ENCODE assay signal across 12 cellular contexts in genomic region chr15:84924821-84925593, GRCh38. TPM values are rescaled to one million over a fixed set of nuclear protein-coding genes. Genes with fewer than 3 reads are reported as not detected.
DNase-seq lines count a peak whose midpoint lies in the region; ATAC-seq, FAIRE-seq and TF ChIP-seq lines count a peak whose summit lies in the region.
"Not testable (repeated sequence)": the region's sequence is repeated elsewhere in the genome, so short reads cannot be mapped to it uniquely, and the experiment has no call there.
"Had no signal": no experiment of that assay in that cellular context is flagged by ENCODE, and none has a peak within 500 bp of the region (broad histone marks: within the 10 kb centered on the region; RNA-seq: fewer than 3 reads in every experiment).

No MANE protein-coding gene starts in this region.

- TF ChIP-seq POLR2A in HepG2 (IDR thresholded peaks at IDR 0.05; ENCODE audit: insufficient read depth in 1 of 2, low read depth in 2 of 2, low read length in 2 of 2); vagina (IDR thresholded peaks at IDR 0.05): not testable (repeated sequence)

- not testable (repeated sequence) for H3K9me3 ChIP-seq in HepG2 (ENCODE audit: low read length); trophoblast cell (ENCODE audit: insufficient read depth, low read depth, low read length); small intestine (ENCODE audit: control insufficient read depth, low read depth); vagina

- H2BK120ac ChIP-seq in trophoblast cell (ENCODE audit: insufficient read depth, low read length, poor library complexity) = not testable (repeated sequence)

- not testable (repeated sequence) for H2BK5ac ChIP-seq in trophoblast cell (ENCODE audit: low read depth, low read length, poor library complexity)

- 75% methylated on average over 17 of the region's 17 CpGs for WGBS in HepG2 (ENCODE audit: low lambda C conversion rate)
- WGBS in trophoblast cell (ENCODE audit: extremely low coverage, insufficient coverage, insufficient read length) = no CpG with 5 or more reads among the region's 17 CpGs
- WGBS in small intestine, 3 donors = 67 to 83% (median 68%) methylated on average over 16 to 17 of the region's 17 CpGs

- H3K36me3 ChIP-seq in HepG2 (replicated peaks in 1 of 2; ENCODE audit: control insufficient read depth in 1 of 2, insufficient read depth in 2 of 2, low read length in 2 of 2); trophoblast cell (ENCODE audit: control insufficient read depth in 1 of 2, insufficient read depth in 2 of 2, low read length in 2 of 2); small intestine (ENCODE audit: control insufficient read depth in 2 of 2, insufficient read depth in 2 of 2, low read length in 2 of 2); vagina: not testable (repeated sequence)

- ATAC-seq in Right ventricle myocardium superior (ENCODE audit: poor library complexity); HepG2: not testable (repeated sequence)

- H4K20me1 ChIP-seq in HepG2 (ENCODE audit: insufficient read depth, low read length) = not testable (repeated sequence)

- not testable (repeated sequence) for H3K9ac ChIP-seq in HepG2 (ENCODE audit: insufficient read depth, low read depth, low read length); trophoblast cell (ENCODE audit: low read length)

- H4K12ac ChIP-seq in trophoblast cell (ENCODE audit: low read depth, low read length) = not testable (repeated sequence)

- not testable (repeated sequence) for H4K8ac ChIP-seq in trophoblast cell (ENCODE audit: low read depth, low read length)

- DNase-seq in AG10803 (ENCODE audit: low read depth) (peak; percentile 64), choroid plexus epithelial cell (ENCODE audit: low read depth) (peak; percentile 57), Right ventricle myocardium superior (peak; percentile 73), trophoblast cell (peak; percentile 18 to 63), small intestine (peak; percentile 50)
- DNase-seq in RWPE1 (ENCODE audit: low spot score); HepG2 (ENCODE audit: low spot score); vagina (ENCODE audit: extremely low spot score in 2 of 2): not testable (repeated sequence)

- H3K4me1 ChIP-seq in HepG2 (ENCODE audit: insufficient read depth, low read length) (peaks cover 40% of the 10 kb centered on the region), trophoblast cell (ENCODE audit: control insufficient read depth in 1 of 2, insufficient read depth in 2 of 2, low read length in 2 of 2) (peaks cover 11 to 17% of the 10 kb centered on the region in 2 experiments), vagina (peaks cover 21% of the 10 kb centered on the region)
- H3K4me1 ChIP-seq in small intestine (ENCODE audit: control insufficient read depth in 2 of 2, insufficient read depth in 1 of 2, low read depth in 1 of 2, low read length in 1 of 2) = not testable (repeated sequence)

- H3K79me2 ChIP-seq in HepG2 (ENCODE audit: insufficient read depth, low read length); trophoblast cell (ENCODE audit: control insufficient read depth, insufficient read depth, low read length, poor library complexity): not testable (repeated sequence)

- not testable (repeated sequence) for FAIRE-seq in HepG2 (lab: Jason Lieb, UNC); small intestine (lab: Jason Lieb, UNC)

- H2AK5ac ChIP-seq in trophoblast cell (ENCODE audit: low read length) = not testable (repeated sequence)

- POLR2A ChIA-PET in RWPE1 (lab: Yijun Ruan, JAX; ENCODE audit: low non-redundant PET) = not testable (repeated sequence)
- POLR2A ChIA-PET in HepG2 (lab: Yijun Ruan, JAX) = interaction anchor here (0.6 kb wide), 1 partner anchor 14 kb away, joined by 3 read pairs; no protein-coding TSS in a partner anchor

- not testable (repeated sequence) for BruUV-seq in HepG2 (replicated peaks; lab: Mats Ljungman, UMichigan)

- intact Hi-C loops in Right ventricle myocardium superior (cut with DNase I) = loop anchor here (5.0 kb wide), 2 partner anchors 63 to 338 kb away; no protein-coding TSS in a partner anchor
- intact Hi-C loops in HepG2 (cut with micrococcal nuclease; ENCODE audit: unreplicated experiment) = loop anchor here (5.0 kb wide), 1 partner anchor 338 kb away; no protein-coding TSS in a partner anchor
- intact Hi-C loops in vagina (cut with DNase I) = loop anchor here (5.0 to 10.0 kb wide), 3 partner anchors 93 to 323 kb away; partner anchors contain the start of genes NMB, WDR73 and ZSCAN2

- not testable (repeated sequence) for H3K79me1 ChIP-seq in trophoblast cell (ENCODE audit: low read length)

- TF ChIP-seq CTCF in AG10803 (conservative IDR thresholded peaks at IDR 0.05; ENCODE audit: low read length); RWPE1 (conservative IDR thresholded peaks at IDR 0.05; ENCODE audit: low read depth); choroid plexus epithelial cell (conservative IDR thresholded peaks at IDR 0.05; ENCODE audit: low read depth, low read length); HepG2 (CRISPR knock-in tag; IDR thresholded peaks at IDR 0.05); vagina (IDR thresholded peaks at IDR 0.05): not testable (repeated sequence)

- CTCF ChIA-PET in RWPE1 (lab: Yijun Ruan, JAX); HepG2 (lab: Yijun Ruan, JAX; ENCODE audit: low intra/inter-chr PET ratio, low total read pairs): not testable (repeated sequence)

- TF ChIP-seq EP300 in HepG2 (IDR thresholded peaks at IDR 0.05; ENCODE audit: low read depth in 2 of 2, low read length in 2 of 2); HepG2 (CRISPR knock-in tag; IDR thresholded peaks at IDR 0.05; ENCODE audit: borderline replicate concordance): not testable (repeated sequence)

- H3K23ac ChIP-seq in trophoblast cell (ENCODE audit: low read length) = not testable (repeated sequence)

- not testable (repeated sequence) for H2AFZ ChIP-seq in HepG2 (ENCODE audit: low read length); trophoblast cell (ENCODE audit: insufficient read depth, low read length, poor library complexity)

- not testable (repeated sequence) for H2BK12ac ChIP-seq in trophoblast cell (ENCODE audit: low read length)

- H3K18ac ChIP-seq in trophoblast cell (ENCODE audit: low read length) = not testable (repeated sequence)

- in situ Hi-C loops in HepG2 (cut with HindIII; ENCODE audit: extremely low pct_ligation_motif_present, low pct_unique_long_range_greater_than_20kb) = loop anchor here (5.0 to 10.0 kb wide), 3 partner anchors 98 to 330 kb away; partner anchors contain the start of genes NMB and WDR73

- H3K14ac ChIP-seq in trophoblast cell (ENCODE audit: low read length) = not testable (repeated sequence)

- peak overlapping the region; percentile 55 for H3K27ac ChIP-seq in RWPE1
- not testable (repeated sequence) for H3K27ac ChIP-seq in HepG2 (ENCODE audit: extremely low read length, insufficient read depth, low read length); trophoblast cell (ENCODE audit: low read depth, low read length); small intestine (ENCODE audit: low read depth in 1 of 2, low read length in 1 of 2)
- peak overlapping the region; percentile 72 for H3K27ac ChIP-seq in vagina

- not testable (repeated sequence) for H3K27me3 ChIP-seq in HepG2 (ENCODE audit: control insufficient read depth in 1 of 2, insufficient read depth in 2 of 2, low read length in 2 of 2); trophoblast cell (ENCODE audit: insufficient read depth, low read length); small intestine (ENCODE audit: control insufficient read depth in 2 of 2, insufficient read depth in 2 of 2, low read length in 2 of 2); vagina

- H4K91ac ChIP-seq in trophoblast cell (ENCODE audit: low read depth, low read length) = not testable (repeated sequence)

- not testable (repeated sequence) for H3K4me3 ChIP-seq in AG10803 (ENCODE audit: low read length); choroid plexus epithelial cell (ENCODE audit: low read depth, low read length); HepG2 (replicated peaks in 1 of 3; ENCODE audit: insufficient read depth in 1 of 3, low read depth in 2 of 3, low read length in 3 of 3); trophoblast cell (ENCODE audit: low read depth, low read length); small intestine (ENCODE audit: low read depth in 1 of 2, low read length in 2 of 2); vagina

- not testable (repeated sequence) for H3K4me2 ChIP-seq in HepG2 (ENCODE audit: low read depth, low read length); trophoblast cell (ENCODE audit: low read length)

- not testable (repeated sequence) for TF ChIP-seq RAD21 in HepG2 (CRISPR knock-in tag; IDR thresholded peaks at IDR 0.05)

- not testable (repeated sequence) for H3K4ac ChIP-seq in trophoblast cell (ENCODE audit: low read depth, low read length)

RNA-seq across cellular contexts. Expression of gene SLC28A1, which starts 40.5 kb away (rescaled TPM):
- total RNA-seq in Right ventricle myocardium superior = 0.46 TPM
- total RNA-seq in HepG2 (2016; rRNA removed; fragmentation: Illumina TruSeq; extraction: Trizol) = 0.31 and 0.39 TPM in 2 replicates
- total RNA-seq in HepG2 (2016; cell fraction: cytosol; rRNA removed; fragmentation: Illumina TruSeq; extraction: Trizol; ENCODE audit: low read depth) = not detected in 2 replicates
- total RNA-seq in HepG2 (2016; cell fraction: insoluble cytoplasmic fraction; rRNA removed; fragmentation: Illumina TruSeq; extraction: Trizol) = 0.21 and 0.43 TPM in 2 replicates
- 0.14 and 0.15 TPM in 2 replicates for total RNA-seq in HepG2 (2016; cell fraction: membrane; rRNA removed; fragmentation: Illumina TruSeq; extraction: Trizol)
- total RNA-seq in HepG2 (2016; cell fraction: nucleus; rRNA removed; fragmentation: Illumina TruSeq; extraction: Trizol) = 0.28 and 0.59 TPM in 2 replicates
- polyA plus RNA-seq in HepG2 (2011; rRNA removed) = 5.8 and 8.6 TPM in 2 replicates
- 3.5 and 4.1 TPM in 2 replicates for polyA plus RNA-seq in HepG2 (2011; cell fraction: cytosol; rRNA removed)
- polyA plus RNA-seq in HepG2 (2011; cell fraction: nucleus; rRNA removed) = 15.9 and 18.6 TPM in 2 replicates
- 4.6 and 13.0 TPM in 2 replicates for polyA plus RNA-seq in HepG2 (2012)
- 0.06 TPM in 1 of 2 replicates, not detected in the other for polyA plus RNA-seq in HepG2 (2016; cell fraction: cytosol; fragmentation: Illumina TruSeq; extraction: Trizol; ENCODE audit: low read depth)
- polyA plus RNA-seq in HepG2 (2016; cell fraction: insoluble cytoplasmic fraction; fragmentation: Illumina TruSeq; extraction: Trizol; ENCODE audit: low read depth) = 0.19 and 0.36 TPM in 2 replicates
- polyA plus RNA-seq in HepG2 (2016; cell fraction: membrane; fragmentation: Illumina TruSeq; extraction: Trizol; ENCODE audit: low read depth) = 0.09 and 0.14 TPM in 2 replicates
- polyA plus RNA-seq in HepG2 (2016; cell fraction: nucleus; fragmentation: Illumina TruSeq; extraction: Trizol; ENCODE audit: insufficient read depth, low read depth) = 0.67 and 1.0 TPM in 2 replicates
- polyA minus RNA-seq in HepG2 (2011; rRNA and poly(A)+ RNA removed; ENCODE audit: low replicate concordance) = 15.2 TPM in 1 of 2 replicates, not detected in the other
- polyA minus RNA-seq in HepG2 (2011; cell fraction: cytosol; rRNA and poly(A)+ RNA removed) = 2.1 and 2.8 TPM in 2 replicates
- polyA minus RNA-seq in HepG2 (2011; cell fraction: nucleus; rRNA and poly(A)+ RNA removed) = 8.0 and 10.1 TPM in 2 replicates
- polyA plus RNA-seq in trophoblast cell (2013) = 0.35 and 0.42 TPM in 2 replicates
- 10 to 100 TPM in 2 of 3 donors, 1 to 10 TPM in 1; 4.4 to 64.6 (median 34.6) TPM for polyA plus RNA-seq in small intestine
- not detected for total RNA-seq in vagina
- total RNA-seq: A172, GM23338 had no signal
- polyA plus RNA-seq: CD14-positive monocyte, GM23338, IgD-negative memory B cell had no signal

RNA-seq across cellular contexts. Expression of gene PDE8A, which starts 56.6 kb away (rescaled TPM):
- total RNA-seq in Right ventricle myocardium superior (13.5 TPM), HepG2 (2016; rRNA removed; fragmentation: Illumina TruSeq; extraction: Trizol) (24.2 and 26.3 TPM in 2 replicates), vagina (33.9 TPM)
- 46.8 and 50.2 TPM in 2 replicates for total RNA-seq in HepG2 (2016; cell fraction: cytosol; rRNA removed; fragmentation: Illumina TruSeq; extraction: Trizol; ENCODE audit: low read depth)
- total RNA-seq in HepG2 (2016; cell fraction: insoluble cytoplasmic fraction; rRNA removed; fragmentation: Illumina TruSeq; extraction: Trizol) = 22.6 and 26.8 TPM in 2 replicates
- total RNA-seq in HepG2 (2016; cell fraction: membrane; rRNA removed; fragmentation: Illumina TruSeq; extraction: Trizol) = 33.9 and 39.4 TPM in 2 replicates
- 46.0 and 49.4 TPM in 2 replicates for total RNA-seq in HepG2 (2016; cell fraction: nucleus; rRNA removed; fragmentation: Illumina TruSeq; extraction: Trizol)
- polyA plus RNA-seq in HepG2 (2011; rRNA removed) (41.2 and 48.5 TPM in 2 replicates), small intestine (10 to 100 TPM; 18.4 to 30.9 (median 22.8) TPM)
- polyA plus RNA-seq in HepG2 (2011; cell fraction: cytosol; rRNA removed) = 18.2 and 27.4 TPM in 2 replicates
- 67.4 and 75.3 TPM in 2 replicates for polyA plus RNA-seq in HepG2 (2011; cell fraction: nucleus; rRNA removed)
- polyA plus RNA-seq in HepG2 (2012) = 25.2 and 25.7 TPM in 2 replicates
- 4.8 and 5.1 TPM in 2 replicates for polyA plus RNA-seq in HepG2 (2016; cell fraction: cytosol; fragmentation: Illumina TruSeq; extraction: Trizol; ENCODE audit: low read depth)
- 22.3 and 24.1 TPM in 2 replicates for polyA plus RNA-seq in HepG2 (2016; cell fraction: insoluble cytoplasmic fraction; fragmentation: Illumina TruSeq; extraction: Trizol; ENCODE audit: low read depth)
- polyA plus RNA-seq in HepG2 (2016; cell fraction: membrane; fragmentation: Illumina TruSeq; extraction: Trizol; ENCODE audit: low read depth) = 14.2 and 15.0 TPM in 2 replicates
- polyA plus RNA-seq in HepG2 (2016; cell fraction: nucleus; fragmentation: Illumina TruSeq; extraction: Trizol; ENCODE audit: insufficient read depth, low read depth) = 82.8 and 84.3 TPM in 2 replicates
- polyA minus RNA-seq in HepG2 (2011; rRNA and poly(A)+ RNA removed; ENCODE audit: low replicate concordance) = 27.2 and 64.4 TPM in 2 replicates
- polyA minus RNA-seq in HepG2 (2011; cell fraction: cytosol; rRNA and poly(A)+ RNA removed) = 24.8 and 25.2 TPM in 2 replicates
- 124 and 137 TPM in 2 replicates for polyA minus RNA-seq in HepG2 (2011; cell fraction: nucleus; rRNA and poly(A)+ RNA removed)
- polyA plus RNA-seq in trophoblast cell (2013) = 16.1 and 17.6 TPM in 2 replicates
